In the genomic region with DNA sequence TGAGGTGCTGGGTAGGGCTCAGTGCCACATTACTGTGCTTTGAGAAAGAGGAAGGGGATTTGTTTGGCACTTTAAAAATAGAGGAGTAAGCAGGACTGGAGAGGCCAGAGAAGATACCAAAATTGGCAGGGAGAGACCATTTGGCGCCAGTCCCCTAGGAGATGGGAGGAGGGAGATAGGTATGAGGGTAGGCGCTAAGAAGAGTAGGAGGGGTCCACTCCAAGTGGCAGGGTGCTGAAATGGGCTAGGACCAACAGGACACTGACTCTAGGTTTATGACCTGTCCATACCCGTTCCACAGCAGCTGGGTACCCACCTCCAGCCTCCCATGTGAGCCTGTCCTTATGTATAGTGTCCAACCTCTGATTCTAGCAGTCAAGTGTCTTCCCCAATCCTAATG, we compare ENCODE assay signal across 9 cellular contexts. TPM values are rescaled to one million over a fixed set of nuclear protein-coding genes. Genes with fewer than 3 reads are reported as not detected.
A peak's percentile ranks its signal among the peaks of the same experiment; 100 is the strongest.
DNase-seq lines count a peak whose midpoint lies in the region; ATAC-seq and TF ChIP-seq lines count a peak whose summit lies in the region.
"Had no signal": no experiment of that assay in that cellular context is flagged by ENCODE, and none has a peak within 500 bp of the region (broad histone marks: within the 10 kb centered on the region; RNA-seq: fewer than 3 reads in every experiment).

No MANE protein-coding gene starts in this region.

- H3K27ac ChIP-seq in mesendoderm (ENCODE audit: low read depth, low read length) (no peak overlapping the region), thyroid gland (peak overlapping the region in 2 of 3 donors; percentile 64 to 78)

- TF ChIP-seq POLR2A in thyroid gland (IDR thresholded peaks at IDR 0.05) = no peak

- H2BK15ac ChIP-seq in mesendoderm (replicated peaks; ENCODE audit: low read depth) = no peak overlapping the region

- H3K27me3 ChIP-seq in mesendoderm (ENCODE audit: insufficient read depth, low read length, poor library complexity) (no peaks in the 10 kb centered on the region), thyroid gland (no peaks in the 10 kb centered on the region)

- no peak overlapping the region for H3K9ac ChIP-seq in mesendoderm (ENCODE audit: low read length)

- peaks cover 61% of the 10 kb centered on the region for H3K79me2 ChIP-seq in mesendoderm (ENCODE audit: control insufficient read depth, insufficient read depth, low read length)

- H3K27ac Mint-ChIP-seq in activated CD8-positive, alpha-beta memory T cell treated with anti-CD3 and anti-CD28 coated beads, Interleukin-2, amount 10 ng/mL, durations not matched to agents 7 days and 5 days = peak overlapping the region; percentile 56
- H3K27ac Mint-ChIP-seq in activated naive CD8-positive, alpha-beta T cell treated with anti-CD3 and anti-CD28 coated beads, Interleukin-2, amount 10 ng/mL, durations not matched to agents 7 days and 5 days = peak overlapping the region; percentile 24

- no peak overlapping the region for H3K4me3 ChIP-seq in mesendoderm (ENCODE audit: low read length)
- H3K4me3 ChIP-seq in thyroid gland (replicated peaks in 1 of 3) = no peak overlapping the region

- no peak for DNase-seq in activated CD8-positive, alpha-beta memory T cell treated with anti-CD3 and anti-CD28 coated beads, Interleukin-2, amount 10 ng/mL, durations not matched to agents 7 days and 5 days
- DNase-seq in activated CD8-positive, alpha-beta memory T cell treated with anti-CD3 and anti-CD28 coated beads, Interleukin-2, amount 50 U/mL, for 48 hours = no peak
- no peak for DNase-seq in activated naive CD8-positive, alpha-beta T cell treated with anti-CD3 and anti-CD28 coated beads, Interleukin-2, amount 10 ng/mL, durations not matched to agents 7 days and 5 days
- DNase-seq in mesendoderm (peak; percentile 38), thyroid gland (no peak), RPMI8226 (no peak), AG08396 (ENCODE audit: low spot score) (no peak), HK-2 (ENCODE audit: unreplicated experiment) (no peak)
- DNase-seq: hypothalamus had no signal

- POLR2A ChIA-PET in activated naive CD8-positive, alpha-beta T cell treated with anti-CD3 and anti-CD28 coated beads, Interleukin-2, amount 10 ng/mL, durations not matched to agents 7 days and 5 days (lab: Charles Lee) = interaction anchor here (0.9 to 8.1 kb wide), 5 partner anchors 8 to 184 kb away, joined by 3 to 87 read pairs (median 5); a partner anchor contains a TSS

- CTCF ChIA-PET in activated CD8-positive, alpha-beta memory T cell treated with anti-CD3 and anti-CD28 coated beads, Interleukin-2, amount 10 ng/mL, durations not matched to agents 7 days and 5 days (lab: Charles Lee) = interaction anchor here (0.9 to 5.0 kb wide), 5 partner anchors 8 to 27 kb away, joined by 3 to 46 read pairs (median 10); a partner anchor contains a TSS

- peaks cover 20% of the 10 kb centered on the region for H3K36me3 Mint-ChIP-seq in activated CD8-positive, alpha-beta memory T cell treated with anti-CD3 and anti-CD28 coated beads, Interleukin-2, amount 10 ng/mL, durations not matched to agents 7 days and 5 days
- peaks cover 9% of the 10 kb centered on the region for H3K36me3 Mint-ChIP-seq in activated naive CD8-positive, alpha-beta T cell treated with anti-CD3 and anti-CD28 coated beads, Interleukin-2, amount 10 ng/mL, durations not matched to agents 7 days and 5 days

- no peaks in the 10 kb centered on the region for H3K9me3 Mint-ChIP-seq in activated CD8-positive, alpha-beta memory T cell treated with anti-CD3 and anti-CD28 coated beads, Interleukin-2, amount 10 ng/mL, durations not matched to agents 7 days and 5 days (ENCODE audit: low read depth)
- no peaks in the 10 kb centered on the region for H3K9me3 Mint-ChIP-seq in activated naive CD8-positive, alpha-beta T cell treated with anti-CD3 and anti-CD28 coated beads, Interleukin-2, amount 10 ng/mL, durations not matched to agents 7 days and 5 days

- no peak overlapping the region for H2AK5ac ChIP-seq in mesendoderm (ENCODE audit: low read length)

- WGBS in mesendoderm (ENCODE audit: extremely low coverage, insufficient coverage, low lambda C conversion rate) = no CpG with 5 or more reads among the region's 3 CpGs
- WGBS in thyroid gland, 2 donors = 69 to 76% methylated on average over 3 of the region's 3 CpGs

- no peak overlapping the region for H4K5ac ChIP-seq in mesendoderm (ENCODE audit: low read length)

- TF ChIP-seq CTCF in thyroid gland (IDR thresholded peaks at IDR 0.05) = no peak

- H3K18ac ChIP-seq in mesendoderm (ENCODE audit: low read length) = no peak overlapping the region

- peaks cover 29% of the 10 kb centered on the region for H3K79me1 ChIP-seq in mesendoderm (ENCODE audit: low read length)

- H3K4me3 Mint-ChIP-seq in activated CD8-positive, alpha-beta memory T cell treated with anti-CD3 and anti-CD28 coated beads, Interleukin-2, amount 10 ng/mL, durations not matched to agents 7 days and 5 days = no peak overlapping the region
- no peak overlapping the region for H3K4me3 Mint-ChIP-seq in activated naive CD8-positive, alpha-beta T cell treated with anti-CD3 and anti-CD28 coated beads, Interleukin-2, amount 10 ng/mL, durations not matched to agents 7 days and 5 days

- H3K4me1 ChIP-seq in mesendoderm (ENCODE audit: control insufficient read depth, low read depth, low read length) = peaks cover 9% of the 10 kb centered on the region
- peaks cover 40 to 45% of the 10 kb centered on the region in 2 donors for H3K4me1 ChIP-seq in thyroid gland

- intact Hi-C loops in thyroid gland (cut with DNase I) = no loop called here

- peaks cover 7% of the 10 kb centered on the region for H3K36me3 ChIP-seq in mesendoderm (ENCODE audit: control insufficient read depth, insufficient read depth, low read length)
- H3K36me3 ChIP-seq in thyroid gland = peaks cover 0 to 9% of the 10 kb centered on the region in 2 donors

- no peak overlapping the region for H3K4ac ChIP-seq in mesendoderm (ENCODE audit: low read depth, low read length)

- H3K4me2 ChIP-seq in mesendoderm (ENCODE audit: low read length) = no peak overlapping the region

- no peak overlapping the region for H2BK5ac ChIP-seq in mesendoderm (ENCODE audit: low read length)

- no peak for ATAC-seq in activated CD8-positive, alpha-beta memory T cell treated with anti-CD3 and anti-CD28 coated beads, Interleukin-2, amount 10 ng/mL, durations not matched to agents 7 days and 5 days
- ATAC-seq in activated naive CD8-positive, alpha-beta T cell treated with anti-CD3 and anti-CD28 coated beads, Interleukin-2, amount 10 ng/mL, durations not matched to agents 7 days and 5 days (ENCODE audit: low read depth) = no peak

- peaks cover 58% of the 10 kb centered on the region for H3K4me1 Mint-ChIP-seq in activated CD8-positive, alpha-beta memory T cell treated with anti-CD3 and anti-CD28 coated beads, Interleukin-2, amount 10 ng/mL, durations not matched to agents 7 days and 5 days
- peaks cover 45% of the 10 kb centered on the region for H3K4me1 Mint-ChIP-seq in activated naive CD8-positive, alpha-beta T cell treated with anti-CD3 and anti-CD28 coated beads, Interleukin-2, amount 10 ng/mL, durations not matched to agents 7 days and 5 days

- no peak overlapping the region for H4K8ac ChIP-seq in mesendoderm (ENCODE audit: low read depth, low read length)

- H2BK120ac ChIP-seq in mesendoderm (ENCODE audit: low read depth, low read length) = no peak overlapping the region

- H3K23ac ChIP-seq in mesendoderm (ENCODE audit: low read length) = no peak overlapping the region

- no peaks in the 10 kb centered on the region for H3K27me3 Mint-ChIP-seq in activated CD8-positive, alpha-beta memory T cell treated with anti-CD3 and anti-CD28 coated beads, Interleukin-2, amount 10 ng/mL, durations not matched to agents 7 days and 5 days
- no peaks in the 10 kb centered on the region for H3K27me3 Mint-ChIP-seq in activated naive CD8-positive, alpha-beta T cell treated with anti-CD3 and anti-CD28 coated beads, Interleukin-2, amount 10 ng/mL, durations not matched to agents 7 days and 5 days

- H3K9me3 ChIP-seq in thyroid gland = no peaks in the 10 kb centered on the region

- H3K56ac ChIP-seq in mesendoderm (ENCODE audit: low read length) = no peak overlapping the region

RNA-seq across cellular contexts. Expression of a gene that starts 1.0 kb away (rescaled TPM):
- 10 to 100 TPM; 86.3 to 98.5 TPM for total RNA-seq in activated CD8-positive, alpha-beta memory T cell treated with anti-CD3 and anti-CD28 coated beads, Interleukin-2, amount 10 ng/mL, durations not matched to agents 7 days and 5 days
- 100 to 1,000 TPM; 104 to 115 TPM for total RNA-seq in activated naive CD8-positive, alpha-beta T cell treated with anti-CD3 and anti-CD28 coated beads, Interleukin-2, amount 10 ng/mL, durations not matched to agents 7 days and 5 days
- 15.4 TPM for polyA plus RNA-seq in mesendoderm (2013, experiment 1 of 2)
- polyA plus RNA-seq in mesendoderm (2013, experiment 2 of 2) = 14.7 TPM
- 10 to 100 TPM; 11.4 to 22.5 (median 18.1) TPM for total RNA-seq in thyroid gland

RNA-seq across cellular contexts. Expression of a gene that starts 3.9 kb away (rescaled TPM):
- 10 to 100 TPM; 38.1 to 48.0 TPM for total RNA-seq in activated CD8-positive, alpha-beta memory T cell treated with anti-CD3 and anti-CD28 coated beads, Interleukin-2, amount 10 ng/mL, durations not matched to agents 7 days and 5 days
- total RNA-seq in activated naive CD8-positive, alpha-beta T cell treated with anti-CD3 and anti-CD28 coated beads, Interleukin-2, amount 10 ng/mL, durations not matched to agents 7 days and 5 days = 10 to 100 TPM; 29.6 to 31.1 TPM
- polyA plus RNA-seq in mesendoderm (2013, experiment 1 of 2) = 162 TPM
- 160 TPM for polyA plus RNA-seq in mesendoderm (2013, experiment 2 of 2)
- total RNA-seq in thyroid gland = 100 to 1,000 TPM in 2 of 4 donors, 10 to 100 TPM in 2; 90.4 to 109 (median 99.5) TPM

RNA-seq across cellular contexts. Expression of a gene that starts 8.2 kb away (rescaled TPM):
- 1 to 10 TPM; 6.3 to 8.5 TPM for total RNA-seq in activated CD8-positive, alpha-beta memory T cell treated with anti-CD3 and anti-CD28 coated beads, Interleukin-2, amount 10 ng/mL, durations not matched to agents 7 days and 5 days
- total RNA-seq in activated naive CD8-positive, alpha-beta T cell treated with anti-CD3 and anti-CD28 coated beads, Interleukin-2, amount 10 ng/mL, durations not matched to agents 7 days and 5 days = 10 to 100 TPM in 1 of 2 experiments, 1 to 10 TPM in 1; 8.2 to 10.0 TPM
- polyA plus RNA-seq in mesendoderm (2013, experiment 1 of 2) = 15.2 TPM
- 13.7 TPM for polyA plus RNA-seq in mesendoderm (2013, experiment 2 of 2)
- 10 to 100 TPM in 3 of 4 donors, 1 to 10 TPM in 1; 6.6 to 23.1 (median 17.0) TPM for total RNA-seq in thyroid gland

RNA-seq across cellular contexts. Expression of a gene that starts 12.9 kb away (rescaled TPM):
- total RNA-seq in activated CD8-positive, alpha-beta memory T cell treated with anti-CD3 and anti-CD28 coated beads, Interleukin-2, amount 10 ng/mL, durations not matched to agents 7 days and 5 days = 100 to 1,000 TPM; 147 to 173 TPM
- total RNA-seq in activated naive CD8-positive, alpha-beta T cell treated with anti-CD3 and anti-CD28 coated beads, Interleukin-2, amount 10 ng/mL, durations not matched to agents 7 days and 5 days = 100 to 1,000 TPM; 173 to 183 TPM
- polyA plus RNA-seq in mesendoderm (2013, experiment 1 of 2) = 32.3 TPM
- polyA plus RNA-seq in mesendoderm (2013, experiment 2 of 2) = 29.1 TPM
- 10 to 100 TPM; 28.9 to 63.7 (median 44.8) TPM for total RNA-seq in thyroid gland

RNA-seq across cellular contexts. Expression of a gene that starts 18.0 kb away (rescaled TPM):
- 100 to 1,000 TPM; 127 to 156 TPM for total RNA-seq in activated CD8-positive, alpha-beta memory T cell treated with anti-CD3 and anti-CD28 coated beads, Interleukin-2, amount 10 ng/mL, durations not matched to agents 7 days and 5 days
- total RNA-seq in activated naive CD8-positive, alpha-beta T cell treated with anti-CD3 and anti-CD28 coated beads, Interleukin-2, amount 10 ng/mL, durations not matched to agents 7 days and 5 days = 100 to 1,000 TPM; 118 TPM
- polyA plus RNA-seq in mesendoderm (2013, experiment 1 of 2) = 106 TPM
- polyA plus RNA-seq in mesendoderm (2013, experiment 2 of 2) = 103 TPM
- total RNA-seq in thyroid gland = 100 to 1,000 TPM; 173 to 393 (median 247) TPM
